ENCODE assay signal across 13 cellular contexts in the genomic region with DNA sequence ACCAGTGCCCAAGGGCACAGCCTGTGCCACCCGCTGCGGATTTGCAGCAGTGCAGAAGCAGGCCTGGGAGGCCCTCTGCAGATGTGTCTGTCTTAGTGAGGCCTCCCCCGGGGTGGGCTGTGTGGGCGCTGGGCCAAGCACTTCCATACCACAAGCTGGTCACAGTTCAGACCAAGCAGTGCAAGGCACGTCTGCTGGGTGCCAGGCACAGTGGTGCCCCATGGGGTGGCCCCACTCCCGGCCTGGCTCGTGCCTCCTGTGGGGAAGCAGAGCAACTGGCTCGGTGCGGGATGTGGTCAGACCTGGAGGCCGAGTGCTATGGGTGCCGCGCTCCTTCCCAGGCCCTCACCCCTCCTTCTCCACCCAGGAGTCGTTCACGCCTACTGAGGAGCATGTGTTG. TPM values are rescaled to one million over a fixed set of nuclear protein-coding genes. Genes with fewer than 3 reads are reported as not detected.
DNase-seq lines count a peak whose midpoint lies in the region; ATAC-seq, FAIRE-seq and TF ChIP-seq lines count a peak whose summit lies in the region.
"Not testable (repeated sequence)": the region's sequence is repeated elsewhere in the genome, so short reads cannot be mapped to it uniquely, and the experiment has no call there.
"Had no signal": no experiment of that assay in that cellular context is flagged by ENCODE, and none has a peak within 500 bp of the region (broad histone marks: within the 10 kb centered on the region; RNA-seq: fewer than 3 reads in every experiment).

No MANE protein-coding gene starts in this region.

- CTCF ChIA-PET in activated B cell treated with CpG ODN at 0.5 μM for 24 hours (lab: Charles Lee) = interaction anchor here (0.6 kb wide), 1 partner anchor 158 kb away, joined by 3 read pairs; no protein-coding TSS in a partner anchor

- not testable (repeated sequence) for H3K9me3 Mint-ChIP-seq in IgD-negative memory B cell; activated B cell treated with CpG ODN at 0.5 μM for 24 hours; naive B cell; stimulated activated naive CD8-positive, alpha-beta T cell treated with anti-CD3 and anti-CD28 coated beads, Interleukin-15, amount 100 ng/mL, for 72 hours

- not testable (repeated sequence) for H3K4me3 ChIP-seq in bronchial epithelial cell (ENCODE audit: low read depth, low read length); retinal pigment epithelial cell (ENCODE audit: low read length)

- FAIRE-seq in bronchial epithelial cell (lab: Jason Lieb, UNC) = peak; percentile 70

- H3K27me3 ChIP-seq in bronchial epithelial cell (ENCODE audit: control insufficient read depth, insufficient read depth, low read length) = not testable (repeated sequence)

- not testable (repeated sequence) for H3K36me3 ChIP-seq in bronchial epithelial cell (ENCODE audit: control insufficient read depth, insufficient read depth, low read length)

- DNase-seq in DMS 273 (lab: John Stamatoyannopoulos, UW; ENCODE audit: unreplicated experiment) = peak; percentile 18
- not testable (repeated sequence) for DNase-seq in activated B cell treated with CpG ODN at 0.5 μM for 24 hours; bronchial epithelial cell (ENCODE audit: low read depth); naive B cell; stimulated activated naive CD8-positive, alpha-beta T cell treated with anti-CD3 and anti-CD28 coated beads, Interleukin-15, amount 100 ng/mL, for 72 hours
- DNase-seq in retinal pigment epithelial cell (ENCODE audit: low read depth) = peak; percentile 58

- H3K4me1 Mint-ChIP-seq in IgD-negative memory B cell (peaks cover 10 to 14% (median 12%) of the 10 kb centered on the region in 3 donors), activated B cell treated with CpG ODN at 0.5 μM for 24 hours (peaks cover 25% of the 10 kb centered on the region), naive B cell (peaks cover 5 to 32% (median 25%) of the 10 kb centered on the region in 3 donors)
- H3K4me1 Mint-ChIP-seq in stimulated activated naive CD8-positive, alpha-beta T cell treated with anti-CD3 and anti-CD28 coated beads, Interleukin-15, amount 100 ng/mL, for 72 hours = peaks cover 23% of the 10 kb centered on the region

- ATAC-seq in GM19351 (IDR thresholded peaks at IDR 0.05; ENCODE audit: unreplicated experiment) = peak; percentile 7
- peak; percentile 16 for ATAC-seq in activated B cell treated with CpG ODN at 0.5 μM for 24 hours (ENCODE audit: low read depth)
- peak in 1 of 2 donors; percentile 10 for ATAC-seq in naive B cell (ENCODE audit: low read depth in 2 of 2)
- peak; percentile 19 for ATAC-seq in stimulated activated naive CD8-positive, alpha-beta T cell treated with anti-CD3 and anti-CD28 coated beads, Interleukin-15, amount 100 ng/mL, for 72 hours

- H3K4me3 Mint-ChIP-seq in IgD-negative memory B cell; activated B cell treated with CpG ODN at 0.5 μM for 24 hours; naive B cell; stimulated activated naive CD8-positive, alpha-beta T cell treated with anti-CD3 and anti-CD28 coated beads, Interleukin-15, amount 100 ng/mL, for 72 hours: not testable (repeated sequence)

- not testable (repeated sequence) for H3K36me3 Mint-ChIP-seq in IgD-negative memory B cell, naive B cell
- H3K36me3 Mint-ChIP-seq in activated B cell treated with CpG ODN at 0.5 μM for 24 hours (ENCODE audit: low read depth) = peaks cover 52% of the 10 kb centered on the region

- POLR2A ChIA-PET in activated B cell treated with CpG ODN at 0.5 μM for 24 hours (lab: Charles Lee) = interaction anchor here (2.1 kb wide), 1 partner anchor 23 kb away, joined by 8 read pairs; no protein-coding TSS in a partner anchor

- H3K27ac Mint-ChIP-seq in IgD-negative memory B cell (peak overlapping the region in 2 of 3 donors; percentile 83), naive B cell (peak overlapping the region in 4 of 6 donors; percentile 47 to 93 (median 84))
- not testable (repeated sequence) for H3K27ac Mint-ChIP-seq in activated B cell treated with CpG ODN at 0.5 μM for 24 hours
- H3K27ac Mint-ChIP-seq in stimulated activated naive CD8-positive, alpha-beta T cell treated with anti-CD3 and anti-CD28 coated beads, Interleukin-15, amount 100 ng/mL, for 72 hours = peak overlapping the region in 1 of 2 donors; percentile 59

- not testable (repeated sequence) for TF ChIP-seq CTCF in activated B cell treated with CpG ODN at 0.5 μM for 24 hours (IDR thresholded peaks at IDR 0.05); bronchial epithelial cell (IDR thresholded peaks at IDR 0.05; ENCODE audit: insufficient read depth, low read length, severe bottlenecking); retinal pigment epithelial cell (conservative IDR thresholded peaks at IDR 0.05; ENCODE audit: low read depth, low read length)

- H3K27me3 Mint-ChIP-seq in IgD-negative memory B cell; activated B cell treated with CpG ODN at 0.5 μM for 24 hours; naive B cell; stimulated activated naive CD8-positive, alpha-beta T cell treated with anti-CD3 and anti-CD28 coated beads, Interleukin-15, amount 100 ng/mL, for 72 hours: not testable (repeated sequence)

- intact Hi-C loops in activated B cell treated with CpG ODN at 0.5 μM for 24 hours (cut with micrococcal nuclease) = not testable (repeated sequence)

RNA-seq across cellular contexts. Expression of a gene that starts 12.5 kb away (rescaled TPM):
- polyA plus RNA-seq in IgD-negative memory B cell (not detected), naive B cell (ENCODE audit: low read depth in 6 of 6) (under 1 TPM in 2 of 6 donors, not detected in 4; 0.27 TPM)
- total RNA-seq in activated B cell treated with CpG ODN at 0.5 μM for 24 hours (0.71 and 1.1 TPM in 2 replicates), bronchial epithelial cell (2.9 and 3.2 TPM in 2 replicates)
- total RNA-seq: HT1080 had no signal

RNA-seq across cellular contexts. Expression of a gene that starts 23.0 kb away (rescaled TPM):
- 103 TPM for polyA plus RNA-seq in IgD-negative memory B cell
- total RNA-seq in activated B cell treated with CpG ODN at 0.5 μM for 24 hours = 67.1 and 82.2 TPM in 2 replicates
- 171 and 207 TPM in 2 replicates for total RNA-seq in bronchial epithelial cell
- polyA plus RNA-seq in naive B cell (ENCODE audit: low read depth in 6 of 6) = 100 to 1,000 TPM in 2 of 6 donors, 10 to 100 TPM in 4; 48.5 to 108 (median 82.3) TPM

RNA-seq across cellular contexts. Expression of a gene that starts 39.3 kb away (rescaled TPM):
- polyA plus RNA-seq in IgD-negative memory B cell (not detected), naive B cell (ENCODE audit: low read depth in 6 of 6) (not detected)
- total RNA-seq in activated B cell treated with CpG ODN at 0.5 μM for 24 hours (not detected in 2 replicates), bronchial epithelial cell (not detected in 2 replicates)
- total RNA-seq: Calu3, H1, NCI-H460 had no signal
- polyA plus RNA-seq: A549 had no signal
